Comparison of ENCODE assay signal across 8 cellular contexts in the genomic region with DNA sequence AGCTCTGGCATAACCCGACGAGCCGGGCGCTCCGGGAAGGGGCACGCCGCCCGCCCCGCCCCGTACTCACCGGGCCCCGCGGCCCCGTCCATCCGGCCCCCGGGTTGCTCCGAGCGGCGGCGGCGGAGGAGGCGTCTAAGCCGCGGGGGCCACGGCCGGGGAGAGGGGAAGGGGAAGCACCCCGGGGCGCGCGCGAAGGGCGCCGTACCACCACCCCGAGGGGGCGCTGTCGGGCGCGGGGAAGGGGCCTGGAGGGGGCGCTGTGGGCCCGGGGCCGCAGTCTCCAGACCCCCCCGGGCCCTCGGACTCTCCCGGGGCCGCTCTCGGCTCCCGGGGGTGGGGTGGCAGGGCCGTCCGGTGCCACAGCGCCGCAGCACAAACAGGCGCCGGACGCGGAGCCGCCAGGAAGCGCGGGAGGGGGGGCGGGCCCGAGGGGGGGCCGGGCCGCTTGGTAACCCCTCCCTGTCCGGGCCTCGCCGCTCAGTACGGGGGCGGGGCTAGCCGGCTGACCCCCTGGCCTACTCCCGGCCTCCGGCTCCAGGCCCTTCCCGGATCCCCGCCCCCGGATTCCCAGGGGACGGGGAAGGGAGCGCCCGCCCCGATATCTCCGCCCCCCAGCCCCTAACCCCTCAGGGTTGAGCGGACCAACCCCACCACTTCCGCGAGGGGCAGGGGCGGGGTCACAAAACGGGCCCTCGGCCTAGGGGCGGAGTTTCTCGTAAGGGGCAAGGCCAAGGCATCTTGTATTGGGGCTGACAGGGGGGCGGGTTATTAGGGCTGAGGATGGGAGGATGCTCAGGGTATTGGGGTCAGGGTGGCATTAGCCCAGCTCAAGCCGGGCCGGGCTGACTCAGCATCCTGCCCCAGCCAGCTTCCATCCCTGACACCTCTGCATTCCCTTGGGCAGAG. TPM values are rescaled to one million over a fixed set of nuclear protein-coding genes. Genes with fewer than 3 reads are reported as not detected.
DNase-seq lines count a peak whose midpoint lies in the region; ATAC-seq and TF ChIP-seq lines count a peak whose summit lies in the region.

A gene with protein sequence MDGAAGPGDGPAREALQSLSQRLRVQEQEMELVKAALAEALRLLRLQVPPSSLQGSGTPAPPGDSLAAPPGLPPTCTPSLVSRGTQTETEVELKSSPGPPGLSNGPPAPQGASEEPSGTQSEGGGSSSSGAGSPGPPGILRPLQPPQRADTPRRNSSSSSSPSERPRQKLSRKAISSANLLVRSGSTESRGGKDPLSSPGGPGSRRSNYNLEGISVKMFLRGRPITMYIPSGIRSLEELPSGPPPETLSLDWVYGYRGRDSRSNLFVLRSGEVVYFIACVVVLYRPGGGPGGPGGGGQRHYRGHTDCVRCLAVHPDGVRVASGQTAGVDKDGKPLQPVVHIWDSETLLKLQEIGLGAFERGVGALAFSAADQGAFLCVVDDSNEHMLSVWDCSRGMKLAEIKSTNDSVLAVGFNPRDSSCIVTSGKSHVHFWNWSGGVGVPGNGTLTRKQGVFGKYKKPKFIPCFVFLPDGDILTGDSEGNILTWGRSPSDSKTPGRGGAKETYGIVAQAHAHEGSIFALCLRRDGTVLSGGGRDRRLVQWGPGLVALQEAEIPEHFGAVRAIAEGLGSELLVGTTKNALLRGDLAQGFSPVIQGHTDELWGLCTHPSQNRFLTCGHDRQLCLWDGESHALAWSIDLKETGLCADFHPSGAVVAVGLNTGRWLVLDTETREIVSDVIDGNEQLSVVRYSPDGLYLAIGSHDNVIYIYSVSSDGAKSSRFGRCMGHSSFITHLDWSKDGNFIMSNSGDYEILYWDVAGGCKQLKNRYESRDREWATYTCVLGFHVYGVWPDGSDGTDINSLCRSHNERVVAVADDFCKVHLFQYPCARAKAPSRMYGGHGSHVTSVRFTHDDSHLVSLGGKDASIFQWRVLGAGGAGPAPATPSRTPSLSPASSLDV (minus strand): TSS at position 410 of the 909 bp plus-strand sequence. CDS start 318 bp downstream, at position 92.
A gene with protein sequence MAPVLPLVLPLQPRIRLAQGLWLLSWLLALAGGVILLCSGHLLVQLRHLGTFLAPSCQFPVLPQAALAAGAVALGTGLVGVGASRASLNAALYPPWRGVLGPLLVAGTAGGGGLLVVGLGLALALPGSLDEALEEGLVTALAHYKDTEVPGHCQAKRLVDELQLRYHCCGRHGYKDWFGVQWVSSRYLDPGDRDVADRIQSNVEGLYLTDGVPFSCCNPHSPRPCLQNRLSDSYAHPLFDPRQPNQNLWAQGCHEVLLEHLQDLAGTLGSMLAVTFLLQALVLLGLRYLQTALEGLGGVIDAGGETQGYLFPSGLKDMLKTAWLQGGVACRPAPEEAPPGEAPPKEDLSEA (plus strand): TSS at position 892 of the 909 bp plus-strand sequence. CDS start 25 bp downstream, outside the sequence.

- no peaks in the 10 kb centered on the region for H4K20me1 ChIP-seq in KMS-11 (ENCODE audit: insufficient read depth)

- peaks cover 32% of the 10 kb centered on the region for H3K4me1 ChIP-seq in KMS-11 (ENCODE audit: low read depth, poor library complexity, severe bottlenecking)
- no peaks in the 10 kb centered on the region for H3K4me1 ChIP-seq in SJCRH30

- H3K27ac ChIP-seq in KMS-11 (peak within 1 kb of the TSS; percentile 65), SJCRH30 (peak within 1 kb of the TSS; percentile 45)

- H3K9ac ChIP-seq in KMS-11, result peak within 1 kb of the TSS; percentile 86

- DNase-seq in ELF-1 (ENCODE audit: low read depth, low spot score), result peak; percentile 82
- DNase-seq in SJCRH30, result peak; percentile 94
- DNase-seq in activated naive CD4-positive, alpha-beta T cell (lab: John Stamatoyannopoulos, UW), result peak; percentile 51 to 84 (median 70)
- peak; percentile 94 for DNase-seq in germinal center (ENCODE audit: low spot score)
- peak; percentile 85 for DNase-seq in occipital lobe (lab: John Stamatoyannopoulos, UW)
- DNase-seq in superior temporal gyrus (ENCODE audit: extremely low spot score), result peak; percentile 72

- ATAC-seq in GM21737 (IDR thresholded peaks at IDR 0.05; ENCODE audit: unreplicated experiment), result peak; percentile 53

- no peaks in the 10 kb centered on the region for H3K79me2 ChIP-seq in KMS-11 (ENCODE audit: insufficient read depth, low read depth)

- TF ChIP-seq CTCF in KMS-11 (conservative IDR thresholded peaks at IDR 0.05; ENCODE audit: low read depth, low read length), result peak; percentile 70

- H3K4me2 ChIP-seq in KMS-11, result peak within 1 kb of the TSS; percentile 91

- H3K36me3 ChIP-seq in KMS-11 (ENCODE audit: insufficient read depth), result no peaks in the 10 kb centered on the region
- no peaks in the 10 kb centered on the region for H3K36me3 ChIP-seq in SJCRH30

- peak within 1 kb of the TSS; percentile 66 for H2AFZ ChIP-seq in KMS-11 (ENCODE audit: low read depth)

- H3K27me3 ChIP-seq in KMS-11 (ENCODE audit: insufficient read depth, low read depth), result no peaks in the 10 kb centered on the region
- H3K27me3 ChIP-seq in SJCRH30, result no peaks in the 10 kb centered on the region

- H3K4me3 ChIP-seq in KMS-11 (IDR thresholded peaks at IDR 0.05; ENCODE audit: insufficient read depth, low read depth, low read length) (no peak within 1 kb of the TSS), SJCRH30 (peak within 1 kb of the TSS; percentile 79)

- no peaks in the 10 kb centered on the region for H3K9me3 ChIP-seq in SJCRH30 (replicated peaks)

RNA-seq across cellular contexts. Expression of the first gene that starts in this region (rescaled TPM):
- total RNA-seq in SJCRH30 (2014; rRNA removed; shearing (Covaris generic)), result 5.8 and 8.9 TPM in 2 replicates
- 4.5 TPM for total RNA-seq in occipital lobe

RNA-seq across cellular contexts. Expression of the second gene that starts in this region (rescaled TPM):
- total RNA-seq in SJCRH30 (2014; rRNA removed; shearing (Covaris generic)), result 0.46 and 0.51 TPM in 2 replicates
- total RNA-seq in occipital lobe, result 3.1 TPM
